In genomic region chr4:16790508-16790907, GRCh38 we compare ENCODE assay signal across 24 cellular contexts.
"Had no signal": no experiment of that assay in that cellular context is flagged by ENCODE, and none has a peak within 500 bp of the region (broad histone marks: within the 10 kb centered on the region; RNA-seq: fewer than 3 reads in every experiment).

No MANE protein-coding gene starts in this region.

- DNase-seq: effector CD8-positive, alpha-beta T cell; esophagus squamous epithelium; foreskin fibroblast; glutamatergic neuron; immature natural killer cell; kidney; left cardiac atrium; left ventricle myocardium inferior; lower lobe of right lung; mesendoderm; naive B cell; occipital lobe; spleen; stimulated activated CD4-positive, alpha-beta T cell treated with anti-CD3 and anti-CD28 coated beads, Interleukin-15, amount 100 ng/mL, for 24 hours; stimulated activated CD4-positive, alpha-beta T cell treated with anti-CD3 and anti-CD28 coated beads, Interleukin-1b, Interleukin-23, amount 100 ng/mL, for 48 hours; stimulated activated CD4-positive, alpha-beta T cell treated with anti-CD3 and anti-CD28 coated beads, Interleukin-4, amount 100 ng/mL, for 24 hours; stimulated activated naive B cell treated with anti-CD40 and anti-IgM and Interleukin-4, amounts not matched to agents 10 μg/mL and 1 μg/mL and 100 μg/mL, for 72 hours; stimulated activated naive CD8-positive, alpha-beta T cell treated with anti-CD3 and anti-CD28 coated beads, Interleukin-15, amount 100 ng/mL, for 72 hours; transverse colon had no signal

- H3K9ac ChIP-seq: parathyroid adenoma had no signal

- H3K27ac ChIP-seq: esophagus squamous epithelium, gastroesophageal sphincter, left ventricle myocardium inferior, lower lobe of right lung, parathyroid adenoma, prostate gland, spleen, thoracic aorta, transverse colon had no signal

- H2AFZ ChIP-seq: parathyroid adenoma had no signal

- ATAC-seq: gastroesophageal sphincter; left cardiac atrium; lower lobe of right lung; sciatic nerve; stimulated activated naive B cell treated with anti-CD40 and anti-IgM and Interleukin-4, amounts not matched to agents 10 μg/mL and 1 μg/mL and 100 μg/mL, for 72 hours; stimulated activated naive CD8-positive, alpha-beta T cell treated with anti-CD3 and anti-CD28 coated beads, Interleukin-15, amount 100 ng/mL, for 72 hours had no signal

- H3K4me1 ChIP-seq: esophagus squamous epithelium, parathyroid adenoma, prostate gland, transverse colon had no signal

- H3K4me3 ChIP-seq: esophagus squamous epithelium, gastroesophageal sphincter, left ventricle myocardium inferior, lower lobe of right lung, prostate gland, spleen, thoracic aorta, transverse colon had no signal

- H3K9me3 ChIP-seq: esophagus squamous epithelium, gastroesophageal sphincter, left ventricle myocardium inferior, lower lobe of right lung, prostate gland, spleen, thoracic aorta, transverse colon had no signal

- H3K36me3 ChIP-seq: esophagus squamous epithelium, gastroesophageal sphincter, left ventricle myocardium inferior, lower lobe of right lung, prostate gland, spleen, thoracic aorta, transverse colon had no signal

- H3K79me2 ChIP-seq: parathyroid adenoma had no signal

- H3K27me3 ChIP-seq: esophagus squamous epithelium, gastroesophageal sphincter, spleen, transverse colon had no signal
